ENCODE assay signal across 36 cellular contexts in genomic region chr20:3823881-3824280, GRCh38. TPM values are rescaled to one million over a fixed set of nuclear protein-coding genes. Genes with fewer than 3 reads are reported as not detected.
"Had no signal": no experiment of that assay in that cellular context is flagged by ENCODE, and none has a peak within 500 bp of the region (broad histone marks: within the 10 kb centered on the region; RNA-seq: fewer than 3 reads in every experiment).

No MANE protein-coding gene starts in this region.

- H3K9me3 ChIP-seq: adrenal gland, body of pancreas, breast epithelium had no signal

- H3K4me3 ChIP-seq: adrenal gland, body of pancreas, breast epithelium had no signal

- DNase-seq: activated B cell treated with CpG ODN at 0.5 μM for 24 hours; activated CD4-positive, alpha-beta memory T cell treated with anti-CD3 and anti-CD28 coated beads for 36 hours; activated CD4-positive, alpha-beta T cell treated with anti-CD3 and anti-CD28 coated beads for 4 hours; activated CD4-positive, alpha-beta T cell treated with anti-CD3 and anti-CD28 coated beads, Interleukin-2, amount 10 ng/mL, durations not matched to agents 24 days and 14 days; activated CD4-positive, alpha-beta T cell treated with anti-CD3 and anti-CD28 coated beads, Interleukin-2, amount 50 U/mL, for 1 hour; activated CD4-positive, alpha-beta T cell treated with anti-CD3 and anti-CD28 coated beads, Interleukin-2, amount 50 U/mL, for 4 hours; activated CD4-positive, CD25-positive, alpha-beta regulatory T cell treated with anti-CD3 and anti-CD28 coated beads, Interleukin-2, amount 50 U/mL, for 72 hours; activated CD8-positive, alpha-beta memory T cell treated with anti-CD3 and anti-CD28 coated beads, Interleukin-2, amount 50 U/mL, for 4 hours; activated CD8-positive, alpha-beta T cell treated with anti-CD3 and anti-CD28 coated beads for 36 hours; activated effector memory CD4-positive, alpha-beta T cell treated with anti-CD3 and anti-CD28 coated beads, Interleukin-2, amount 50 U/mL, for 16 hours; activated gamma-delta T cell treated with Interleukin-2 at 50 U/mL for 16 hours; activated naive CD4-positive, alpha-beta T cell; activated naive CD4-positive, alpha-beta T cell treated with anti-CD3 and anti-CD28 coated beads for 36 hours; activated naive CD4-positive, alpha-beta T cell treated with anti-CD3 and anti-CD28 coated beads, Interleukin-2, amount 50 U/mL, for 16 hours; activated naive CD8-positive, alpha-beta T cell treated with anti-CD3 and anti-CD28 coated beads for 36 hours; activated T-cell treated with anti-CD3 and anti-CD28 coated beads for 4 hours; activated T-cell treated with anti-CD3 and anti-CD28 coated beads, Interleukin-2, amount 50 U/mL, for 1 hour; activated T-cell treated with anti-CD3 and anti-CD28 coated beads, Interleukin-2, amount 50 U/mL, for 4 hours; activated T-cell treated with anti-CD3 and anti-CD28 coated beads, Interleukin-2, amount 50 U/mL, for 72 hours; adrenal gland; amniotic stem cell; aorta; body of pancreas; brain microvascular endothelial cell; central memory CD4-positive, alpha-beta T cell; T-helper 1 cell; T-helper 2 cell; T-helper 9 cell had no signal

- H3K27me3 ChIP-seq: adrenal gland, body of pancreas, brain microvascular endothelial cell, breast epithelium had no signal

- ATAC-seq: activated CD8-positive, alpha-beta T cell treated with anti-CD3 and anti-CD28 coated beads for 36 hours; activated naive CD4-positive, alpha-beta T cell treated with anti-CD3 and anti-CD28 coated beads, Interleukin-2, amount 50 U/mL, for 72 hours; activated T-cell treated with anti-CD3 and anti-CD28 coated beads, Interleukin-2, amount 50 U/mL, for 4 hours; activated T-cell treated with anti-CD3 and anti-CD28 coated beads, Interleukin-2, amount 50 U/mL, for 72 hours; activated T-helper 17 cell treated with anti-CD3 and anti-CD28 coated beads, Interleukin-2, amount 50 U/mL, for 72 hours; body of pancreas had no signal

- H3K27ac ChIP-seq: adrenal gland, body of pancreas, brain microvascular endothelial cell, breast epithelium, VCaP had no signal

- FAIRE-seq: astrocyte, TTC549 had no signal

RNA-seq across cellular contexts. Expression of gene SPEF1, which starts 42.6 kb away (rescaled TPM):
- total RNA-seq: activated B cell treated with CpG ODN at 0.5 μM for 24 hours; activated CD4-positive, alpha-beta T cell treated with anti-CD3 and anti-CD28 coated beads, Interleukin-2, amount 10 ng/mL, durations not matched to agents 24 days and 14 days; activated naive CD4-positive, alpha-beta T cell treated with anti-CD3 and anti-CD28 coated beads for 36 hours; activated T-helper 1 cell treated with anti-CD3 and anti-CD28 coated beads, Interleukin-12 subunit alpha, Interleukin-12 subunit beta, Interleukin-2, Interleukin-4 antibody, amounts not matched to agents 30 ng/mL and 10 ng/mL and 1 ng/mL, durations not matched to agents 14 hours and 24 hours and 36 hours; aorta; cardiac septum had no signal
